Comparison of ENCODE assay signal across 9 cellular contexts in the genomic region with DNA sequence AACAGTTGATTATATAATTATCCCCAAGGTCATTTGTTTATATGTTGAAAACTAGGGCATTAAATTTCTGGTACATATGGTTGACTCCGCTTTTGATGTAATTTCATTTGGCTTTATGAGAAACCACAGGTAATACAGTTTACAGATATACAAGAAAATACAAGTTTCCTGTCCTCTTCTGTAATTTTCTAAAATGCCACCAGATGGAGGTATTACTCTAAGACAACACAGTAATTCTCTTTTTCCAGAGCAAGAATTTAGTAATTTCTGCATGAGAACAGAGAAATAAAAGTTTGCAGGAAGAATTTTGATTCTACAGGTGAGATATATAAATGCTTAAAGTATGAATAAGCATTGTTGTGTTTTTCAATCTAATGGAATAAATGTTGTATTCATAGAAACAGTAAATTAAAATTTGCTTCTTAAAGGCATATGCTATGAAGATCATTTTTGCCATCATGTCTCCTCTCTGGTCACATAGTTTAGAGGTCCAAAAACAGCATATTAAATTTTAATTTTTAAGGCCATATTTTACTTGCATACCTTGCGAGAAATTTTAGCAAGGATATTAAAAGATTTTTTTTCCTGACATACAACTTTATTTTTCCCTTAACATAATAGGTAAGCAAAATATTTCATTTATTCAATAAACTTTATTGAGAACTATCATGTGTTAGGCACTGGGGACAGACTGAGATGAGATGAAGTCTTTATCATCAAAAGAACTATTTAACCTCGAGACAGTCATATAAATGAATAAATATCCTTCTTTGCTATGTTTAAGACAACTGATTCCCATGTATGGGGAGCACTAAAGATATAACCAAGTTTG. TPM values are rescaled to one million over a fixed set of nuclear protein-coding genes. Genes with fewer than 3 reads are reported as not detected.
A peak's percentile ranks its signal among the peaks of the same experiment; 100 is the strongest.
DNase-seq lines count a peak whose midpoint lies in the region; ATAC-seq and TF ChIP-seq lines count a peak whose summit lies in the region.
"Had no signal": no experiment of that assay in that cellular context is flagged by ENCODE, and none has a peak within 500 bp of the region (broad histone marks: within the 10 kb centered on the region; RNA-seq: fewer than 3 reads in every experiment).

No MANE protein-coding gene starts in this region.

- DNase-seq in EL (peak; percentile 56), Panc1 (ENCODE audit: low read depth, low spot score) (no peak), epithelial cell of esophagus (ENCODE audit: low read depth) (peak; percentile 52), HuH-7 (ENCODE audit: low spot score) (no peak)

- H3K36me3 ChIP-seq in Panc1 (ENCODE audit: control insufficient read depth, insufficient read depth, low read length) = peaks cover 39% of the 10 kb centered on the region
- H3K36me3 ChIP-seq in neutrophil = peaks cover 38% of the 10 kb centered on the region

- in situ Hi-C loops in Panc1 (cut with HindIII; ENCODE audit: low pct_unique_long_range_greater_than_20kb, low sequenced_read_pairs) = no loop called here

- intact Hi-C loops in Panc1 (cut with micrococcal nuclease; ENCODE audit: unreplicated experiment) = loop anchor here (1.0 kb wide), 1 partner anchor 126 kb away; no protein-coding TSS in a partner anchor

- no peaks in the 10 kb centered on the region for H3K27me3 ChIP-seq in Panc1 (ENCODE audit: control insufficient read depth, insufficient read depth, low read length)
- H3K27me3 ChIP-seq in neutrophil = no peaks in the 10 kb centered on the region

- no TSS peak for BruUV-seq in Panc1 (replicated peaks; lab: Mats Ljungman, UMichigan)

- CTCF ChIA-PET in Panc1 (lab: Charles Lee) = no interaction called here

- H3K4me3 ChIP-seq in Panc1 (ENCODE audit: low read depth in 2 of 2, low read length in 2 of 2) = no peak overlapping the region
- no peak overlapping the region for H3K4me3 ChIP-seq in epithelial cell of esophagus (ENCODE audit: low read length)
- no peak overlapping the region for H3K4me3 ChIP-seq in neutrophil (ENCODE audit: low read depth in 1 of 2, low read length in 1 of 2)

- ATAC-seq in HG02981 (IDR thresholded peaks at IDR 0.05; ENCODE audit: unreplicated experiment) (peak; percentile 62), Panc1 (no peak; the same call in 1 of the 2 replicates), HG02588 (IDR thresholded peaks at IDR 0.05; ENCODE audit: unreplicated experiment) (no peak)

- peak overlapping the region; percentile 17; the same call in 1 of the 2 replicates for H3K27ac ChIP-seq in 22Rv1
- H3K27ac ChIP-seq in Panc1 (ENCODE audit: low read length) = no peak overlapping the region
- H3K27ac ChIP-seq in neutrophil = peak overlapping the region; percentile 2
- H3K27ac ChIP-seq: HL-60 had no signal

- H3K4me1 ChIP-seq in Panc1 (ENCODE audit: control insufficient read depth, insufficient read depth, low read length) (peaks cover 9% of the 10 kb centered on the region), neutrophil (ENCODE audit: control insufficient read depth in 1 of 2, insufficient read depth in 1 of 2, low read depth in 1 of 2, low read length in 1 of 2) (no peaks in the 10 kb centered on the region)

- peak; percentile 75 for TF ChIP-seq CTCF in 22Rv1 (IDR thresholded peaks at IDR 0.05)
- peak; percentile 66; the same call in 1 of the 2 replicates for TF ChIP-seq CTCF in Panc1 (IDR thresholded peaks at IDR 0.05)
- peak; percentile 50 for TF ChIP-seq CTCF in epithelial cell of esophagus (IDR thresholded peaks at IDR 0.05; ENCODE audit: insufficient read depth, low read depth, low read length, missing control alignments)
- TF ChIP-seq CTCF in neutrophil (IDR thresholded peaks at IDR 0.05) = peak; percentile 59

- no peaks in the 10 kb centered on the region for H3K9me3 ChIP-seq in Panc1 (ENCODE audit: control insufficient read depth, insufficient read depth, low read depth, low read length)
- H3K9me3 ChIP-seq in neutrophil = no peaks in the 10 kb centered on the region

- POLR2A ChIA-PET in Panc1 (lab: Charles Lee) = no interaction called here

RNA-seq across cellular contexts. Expression of a gene that starts 22.7 kb away (rescaled TPM):
- 36.5 TPM for total RNA-seq in Panc1 (2021; ENCODE audit: unreplicated experiment)
- polyA plus RNA-seq in Panc1 (2012; ENCODE audit: insufficient read length) = 11.6 TPM

Comparison
In these comparisons a context has a peak if more than half of its experiments do, and no peak if none do; other contexts are left out.
1. DNase-seq: peak in EL (single experiment) and epithelial cell of esophagus (single experiment); none in Panc1 (single experiment) and HuH-7 (single experiment).
2. Peak in every context shown above with its lines, with median percentiles within 50 percentile points of each other: CTCF ChIP-seq.